ENCODE assay signal across 9 cellular contexts in the genomic region with DNA sequence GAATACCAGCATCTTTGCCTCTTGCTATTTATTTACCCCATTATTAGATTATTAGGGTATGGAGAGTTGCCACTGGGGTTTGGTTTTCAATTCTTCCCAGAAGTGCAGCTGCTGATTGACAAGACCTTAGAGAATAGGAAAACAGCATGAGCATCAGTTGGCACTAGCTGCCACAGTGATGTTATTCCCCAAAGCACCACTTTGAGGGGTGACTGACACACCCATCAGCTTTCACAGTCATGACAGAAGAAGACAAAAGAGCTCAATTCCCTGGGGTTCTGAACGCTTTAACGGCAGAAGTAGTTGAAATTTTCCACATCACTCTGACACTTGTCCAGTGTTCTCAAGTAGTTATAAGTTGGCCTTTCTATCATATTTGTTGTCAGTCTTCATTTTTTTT. TPM values are rescaled to one million over a fixed set of nuclear protein-coding genes. Genes with fewer than 3 reads are reported as not detected.
"Had no signal": no experiment of that assay in that cellular context is flagged by ENCODE, and none has a peak within 500 bp of the region (broad histone marks: within the 10 kb centered on the region; RNA-seq: fewer than 3 reads in every experiment).

No MANE protein-coding gene starts in this region.

- H3K27ac ChIP-seq: GM23248 had no signal

- H2AFZ ChIP-seq: GM23248 had no signal

- H3K4me3 ChIP-seq: GM23248, HAP-1, K562 had no signal

- H3K9ac ChIP-seq: GM23248 had no signal

- H3K9me3 ChIP-seq: HAP-1 had no signal

- H3K36me3 ChIP-seq: HAP-1 had no signal

- H3K4me1 ChIP-seq: HAP-1 had no signal

- ATAC-seq: HCT116, K562 had no signal

- DNase-seq: GM23248, GOT3, H7, HFFc6, IMR-90, KG1 had no signal

RNA-seq across cellular contexts. Expression of gene NR3C2, which starts 55.0 kb away (rescaled TPM):
- total RNA-seq: GM23248 had no signal
